Comparison of ENCODE assay signal across 1 cellular context in the genomic region with DNA sequence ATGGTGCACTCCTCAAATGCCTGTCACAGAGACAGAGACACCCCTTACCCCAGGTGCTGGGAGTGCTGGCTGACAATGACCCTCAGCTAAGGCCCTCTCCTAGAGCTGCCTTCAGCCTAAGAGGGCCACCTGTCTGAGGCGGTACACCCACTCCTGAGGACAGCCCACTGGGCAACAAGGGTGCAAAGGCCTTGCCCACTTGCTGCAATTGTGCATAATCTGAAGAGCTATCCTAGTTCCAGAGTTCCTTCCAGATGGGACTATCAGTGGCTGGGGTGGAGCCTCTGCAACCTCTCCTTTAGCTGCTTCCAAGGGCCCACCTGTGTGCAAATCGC.
TF ChIP-seq lines count a peak whose summit lies in the region.

No MANE protein-coding gene starts in this region.

TF ChIP-seq in H1, 55 proteins besides CTCF, POLR2A, EP300 and RAD21 (continued from another document):
- TF ChIP-seq ATF2 (IDR thresholded peaks at IDR 0.05; ENCODE audit: low read length) (no peak), HDAC6 (IDR thresholded peaks at IDR 0.05; ENCODE audit: low read depth, low read length) (no peak), FOSL1 (IDR thresholded peaks at IDR 0.05; ENCODE audit: insufficient read depth, low read depth, low read length) (no peak), TCF12 (IDR thresholded peaks at IDR 0.05; ENCODE audit: low read depth, low read length) (no peak), SUZ12 (IDR thresholded peaks at IDR 0.05; ENCODE audit: low read length) (no peak), POU5F1 (IDR thresholded peaks at IDR 0.05; ENCODE audit: low read depth, low read length) (no peak), NRF1 (IDR thresholded peaks at IDR 0.05; ENCODE audit: low read depth, low read length) (no peak), ATF3 (IDR thresholded peaks at IDR 0.05; ENCODE audit: insufficient read depth, low read depth, low read length) (no peak), JUND (IDR thresholded peaks at IDR 0.05; ENCODE audit: low read length) (no peak), GTF2F1 (IDR thresholded peaks at IDR 0.05; ENCODE audit: borderline replicate concordance, low read depth, low read length) (no peak)
- TF ChIP-seq, protein P1, sequence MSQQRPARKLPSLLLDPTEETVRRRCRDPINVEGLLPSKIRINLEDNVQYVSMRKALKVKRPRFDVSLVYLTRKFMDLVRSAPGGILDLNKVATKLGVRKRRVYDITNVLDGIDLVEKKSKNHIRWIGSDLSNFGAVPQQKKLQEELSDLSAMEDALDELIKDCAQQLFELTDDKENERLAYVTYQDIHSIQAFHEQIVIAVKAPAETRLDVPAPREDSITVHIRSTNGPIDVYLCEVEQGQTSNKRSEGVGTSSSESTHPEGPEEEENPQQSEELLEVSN (IDR thresholded peaks at IDR 0.05): no peak
